In genomic region chr9:16236882-16237281, GRCh38 we compare ENCODE assay signal across 1 cellular context.
TF ChIP-seq lines count a peak whose summit lies in the region.

No MANE protein-coding gene starts in this region.

TF ChIP-seq in A549, 52 proteins besides CTCF, POLR2A, EP300 and RAD21 (continued from another document):
- no peak for TF ChIP-seq BCL3 (IDR thresholded peaks at IDR 0.05)
- no peak for TF ChIP-seq HDAC2 (IDR thresholded peaks at IDR 0.05)
- no peak for TF ChIP-seq JUN (IDR thresholded peaks at IDR 0.05)
- no peak for TF ChIP-seq MAX (IDR thresholded peaks at IDR 0.05)
- TF ChIP-seq CHD2 (IDR thresholded peaks at IDR 0.05; ENCODE audit: low read length, partially characterized antibody): no peak
- no peak for TF ChIP-seq ELK1 (IDR thresholded peaks at IDR 0.05; ENCODE audit: low read depth, low read length)
- no peak for TF ChIP-seq KDM5A (IDR thresholded peaks at IDR 0.05)
- no peak for TF ChIP-seq HOXB5 (CRISPR knock-in tag; IDR thresholded peaks at IDR 0.05)
TF ChIP-seq in A549: peak in this region for 0.
